8 cellular contexts compared by ENCODE assay signal in the genomic region with DNA sequence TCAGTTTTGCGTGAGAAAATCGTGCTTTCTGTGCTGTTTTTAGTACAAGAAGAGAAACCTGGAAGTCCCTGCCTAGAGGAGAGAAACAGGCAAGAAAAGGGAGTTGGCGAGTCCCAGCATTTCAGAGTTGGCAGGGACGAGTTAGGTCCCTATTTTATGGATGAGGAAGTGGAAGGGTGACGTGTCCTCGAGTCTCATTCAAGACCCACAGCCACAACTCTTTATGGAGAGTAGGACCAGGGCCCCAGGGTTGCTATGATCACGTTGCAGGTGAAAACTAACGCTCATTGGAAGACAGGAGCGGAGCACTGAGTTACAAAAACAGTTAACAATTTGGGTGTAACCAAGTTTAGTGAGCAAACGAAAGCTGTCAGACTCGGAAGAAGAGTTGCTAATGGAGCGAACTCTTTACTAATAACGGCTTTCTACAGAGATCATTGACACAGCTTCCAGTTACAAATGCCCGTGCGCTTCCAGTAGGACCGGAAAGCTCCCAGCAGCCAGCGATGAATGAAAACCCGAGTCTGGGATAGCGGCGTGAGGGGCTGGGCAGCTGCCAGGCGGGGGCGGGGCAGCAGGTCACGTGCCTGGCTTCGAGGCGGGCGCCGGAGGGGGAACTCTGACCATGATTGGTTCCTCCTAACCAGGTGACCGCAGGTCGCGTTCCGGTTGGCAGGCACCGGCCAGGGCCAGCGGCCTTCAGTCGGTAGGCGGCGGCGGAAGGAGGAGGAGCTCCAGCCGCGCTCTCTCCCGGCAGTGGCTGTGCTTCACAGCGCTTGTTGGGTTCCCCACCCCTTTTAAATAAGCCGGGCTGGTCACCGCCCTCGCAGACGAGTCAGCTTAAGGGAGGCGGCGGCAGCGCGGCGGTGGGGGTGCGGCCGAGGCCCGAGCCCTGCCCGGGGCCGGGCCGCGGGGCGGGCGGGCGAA. TPM values are rescaled to one million over a fixed set of nuclear protein-coding genes. Genes with fewer than 3 reads are reported as not detected.
DNase-seq lines count a peak whose midpoint lies in the region; ATAC-seq and TF ChIP-seq lines count a peak whose summit lies in the region.

Gene CCNYL1, plus strand, starts transcription at position 827 of the 927 bp plus-strand sequence. CDS start 257 bp downstream, outside the sequence.

- H3K36me3 ChIP-seq in SK-N-MC (ENCODE audit: insufficient read depth, low read length), result no peaks in the 10 kb centered on the region

- TF ChIP-seq CTCF in HFFc6 (IDR thresholded peaks at IDR 0.05), result peak; percentile 32; the same call in 1 of the 2 replicates
- TF ChIP-seq CTCF in NB4 (IDR thresholded peaks at IDR 0.05; ENCODE audit: low read depth, low read length), result no peak

- peak; percentile 98 for ATAC-seq in activated naive CD4-positive, alpha-beta T cell treated with anti-CD3 and anti-CD28 coated beads, Interleukin-2, amount 50 U/mL, for 72 hours

- peaks cover 2% of the 10 kb centered on the region; the same call in 1 of the 2 replicates for H3K27me3 Mint-ChIP-seq in HFFc6 (ENCODE audit: insufficient read depth)

- H3K36me3 Mint-ChIP-seq in HFFc6 (ENCODE audit: low read depth), result peaks cover 10% of the 10 kb centered on the region; the same call in 1 of the 2 replicates
- H3K36me3 Mint-ChIP-seq in activated naive CD4-positive, alpha-beta T cell treated with anti-CD3 and anti-CD28 coated beads, Interleukin-2, amount 50 U/mL, for 72 hours, result peaks cover 4 to 8% of the 10 kb centered on the region in 2 donors

- DNase-seq in GM04503 (ENCODE audit: low read depth), result peak; percentile 93
- DNase-seq in HFFc6, result peak; percentile 100
- peak; percentile 100 for DNase-seq in NB4 (ENCODE audit: low read depth)
- DNase-seq in SK-N-MC (ENCODE audit: low read depth, low spot score), result peak; percentile 80
- peak; percentile 95 to 99 for DNase-seq in activated naive CD4-positive, alpha-beta T cell treated with anti-CD3 and anti-CD28 coated beads, Interleukin-2, amount 50 U/mL, for 72 hours (ENCODE audit: low spot score in 2 of 2)
- DNase-seq in glomerular endothelial cell (ENCODE audit: extremely low read depth, low read depth, low spot score), result peak; percentile 82
- DNase-seq in occipital lobe (lab: John Stamatoyannopoulos, UW), result peak; percentile 96

- H3K9me3 Mint-ChIP-seq in HFFc6, result no peaks in the 10 kb centered on the region
- no peaks in the 10 kb centered on the region for H3K9me3 Mint-ChIP-seq in activated naive CD4-positive, alpha-beta T cell treated with anti-CD3 and anti-CD28 coated beads, Interleukin-2, amount 50 U/mL, for 72 hours

- H3K4me3 ChIP-seq in NB4 (ENCODE audit: low read depth, low read length), result peak within 1 kb of the TSS; percentile 74
- peak within 1 kb of the TSS; percentile 85 for H3K4me3 ChIP-seq in SK-N-MC

- peak; percentile 74 for TF ChIP-seq POLR2A in NB4 (IDR thresholded peaks at IDR 0.05; ENCODE audit: extremely low read depth, insufficient read length)

- peak within 1 kb of the TSS; percentile 100 for H3K4me3 Mint-ChIP-seq in HFFc6

- peak within 1 kb of the TSS; percentile 78 for H3K9ac ChIP-seq in SK-N-MC (ENCODE audit: insufficient read length)

- H3K9me3 ChIP-seq in SK-N-MC (ENCODE audit: low read depth, low read length), result no peaks in the 10 kb centered on the region

- peaks cover 49% of the 10 kb centered on the region for H3K4me1 Mint-ChIP-seq in HFFc6 (ENCODE audit: low read depth)

- peak within 1 kb of the TSS; percentile 74 for H3K27ac ChIP-seq in SK-N-MC
- H3K27ac ChIP-seq in temporal lobe (ENCODE audit: low read depth, low read length), result peak within 1 kb of the TSS; percentile 28

- peak within 1 kb of the TSS; percentile 95 for H3K27ac Mint-ChIP-seq in HFFc6
- H3K27ac Mint-ChIP-seq in activated naive CD4-positive, alpha-beta T cell treated with anti-CD3 and anti-CD28 coated beads, Interleukin-2, amount 50 U/mL, for 72 hours, result peak within 1 kb of the TSS; percentile 81 to 96

RNA-seq across cellular contexts. Expression of gene CCNYL1, which starts in this region (rescaled TPM):
- 10 to 100 TPM; 13.3 to 21.7 (median 17.5) TPM for total RNA-seq in HFFc6 (2021; fragmentation: NEBNext Ultra II Directional; extraction: Animal tissue kit (Norgen Biotek cat#: 25700))
- 1 to 10 TPM; 4.4 to 5.6 TPM for total RNA-seq in activated naive CD4-positive, alpha-beta T cell treated with anti-CD3 and anti-CD28 coated beads, Interleukin-2, amount 50 U/mL, for 72 hours
- total RNA-seq in glomerular endothelial cell (26.2 and 54.1 TPM in 2 replicates), occipital lobe (46.5 TPM), temporal lobe (24.8 TPM)

Comparison
In these comparisons a context has a peak if more than half of its experiments do, and no peak if none do; other contexts are left out.
1. Peak in every context shown above with its lines: DNase-seq, ATAC-seq, H3K4me3 ChIP-seq and H3K27ac ChIP-seq.